ENCODE assay signal across 8 cellular contexts in the genomic region with DNA sequence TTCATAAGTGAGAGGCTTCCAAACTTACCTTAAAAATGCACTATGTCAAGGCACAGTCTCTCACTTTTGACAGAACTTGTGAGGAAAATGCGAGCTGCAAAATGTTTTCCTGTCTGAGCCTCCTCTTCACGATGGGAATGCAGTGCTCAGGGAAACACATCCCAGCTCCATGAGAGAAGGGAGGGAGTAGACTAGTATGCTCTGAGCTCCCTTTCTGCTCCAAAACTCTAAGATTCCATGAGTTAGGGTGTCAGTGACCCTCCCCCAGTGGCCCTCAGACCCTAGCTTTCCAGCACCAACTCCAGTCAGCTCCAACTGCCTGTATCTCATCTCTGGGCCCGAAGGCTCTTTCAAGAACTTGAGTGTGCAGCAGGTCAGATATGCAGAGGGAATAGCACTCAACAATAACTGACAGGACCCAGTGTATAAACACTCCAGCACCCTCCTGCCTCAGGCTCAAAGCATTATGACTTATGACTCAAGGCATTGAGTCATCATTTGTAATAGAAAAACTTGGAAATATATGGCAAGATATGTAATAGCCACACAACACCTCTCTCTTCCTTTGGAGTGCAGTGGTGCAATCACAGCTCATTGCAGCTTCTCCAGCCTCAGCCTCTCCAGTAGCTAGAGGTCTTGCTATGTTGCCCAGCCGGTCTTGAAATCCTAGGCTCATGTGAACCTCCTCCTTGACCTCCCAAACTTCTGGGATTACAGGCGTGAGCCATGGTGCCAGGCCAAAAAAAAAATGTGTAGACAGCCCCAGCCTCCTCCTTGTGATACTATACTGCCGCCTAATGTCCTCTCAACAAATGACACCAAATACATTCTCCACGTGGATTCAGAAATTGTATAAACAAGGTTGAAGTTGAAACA. TPM values are rescaled to one million over a fixed set of nuclear protein-coding genes. Genes with fewer than 3 reads are reported as not detected.
A peak's percentile ranks its signal among the peaks of the same experiment; 100 is the strongest.
DNase-seq lines count a peak whose midpoint lies in the region; ATAC-seq and TF ChIP-seq lines count a peak whose summit lies in the region.

No MANE protein-coding gene starts in this region.

- no peak overlapping the region for H3K4me3 ChIP-seq in Peyer's patch

- no peak for TF ChIP-seq POLR2A in Peyer's patch (IDR thresholded peaks at IDR 0.05)

- peaks cover 0 to 5% (median 0%) of the 10 kb centered on the region in 4 donors for H3K9me3 ChIP-seq in Peyer's patch

- peak; percentile 10 to 88 (median 72) for TF ChIP-seq CTCF in Peyer's patch (IDR thresholded peaks at IDR 0.05)

- H3K27ac ChIP-seq in Peyer's patch: no peak overlapping the region

- H3K9me3 Mint-ChIP-seq in memory B cell: peaks cover 3% of the 10 kb centered on the region

- peak; percentile 11 for DNase-seq in activated CD4-positive, alpha-beta T cell treated with anti-CD3 and anti-CD28 coated beads for 48 hours
- no peak for DNase-seq in activated CD4-positive, alpha-beta T cell treated with anti-CD3 and anti-CD28 coated beads, Interleukin-2, amount 50 U/mL, for 4 hours
- peak; percentile 68 for DNase-seq in HuH-7 (ENCODE audit: low spot score)
- DNase-seq in Peyer's patch: no peak
- DNase-seq in dermis blood vessel endothelial cell: peak; percentile 62
- no peak for DNase-seq in memory B cell (ENCODE audit: low spot score in 2 of 2)

- no peaks in the 10 kb centered on the region for H3K4me1 ChIP-seq in Peyer's patch

- no peaks in the 10 kb centered on the region for H3K36me3 ChIP-seq in Peyer's patch

- no peaks in the 10 kb centered on the region for H3K27me3 ChIP-seq in Peyer's patch

- H3K27me3 Mint-ChIP-seq in memory B cell: peaks cover 4% of the 10 kb centered on the region

- peaks cover 3% of the 10 kb centered on the region for H3K36me3 Mint-ChIP-seq in memory B cell

- no peak overlapping the region for H3K4me3 Mint-ChIP-seq in memory B cell

- peaks cover 3% of the 10 kb centered on the region for H3K4me1 Mint-ChIP-seq in memory B cell

- H3K27ac Mint-ChIP-seq in memory B cell: no peak overlapping the region

- ATAC-seq in memory B cell (ENCODE audit: low read depth) (peak; percentile 54), GM18909 (IDR thresholded peaks at IDR 0.05; ENCODE audit: poor library complexity, unreplicated experiment) (no peak), HG03378 (IDR thresholded peaks at IDR 0.05; ENCODE audit: unreplicated experiment) (no peak)

RNA-seq across cellular contexts. Expression of a gene that starts 16.7 kb away (rescaled TPM):
- total RNA-seq in Peyer's patch: 100 to 1,000 TPM; 122 to 248 (median 213) TPM
- 65.8 and 70.8 TPM in 2 replicates for total RNA-seq in dermis blood vessel endothelial cell

Comparison
In these comparisons a context has a peak if more than half of its experiments do, and no peak if none do; other contexts are left out.
1. DNase-seq: peak in activated CD4-positive, alpha-beta T cell treated with anti-CD3 and anti-CD28 coated beads for 48 hours (single experiment), HuH-7 (single experiment) and dermis blood vessel endothelial cell (single experiment); none in activated CD4-positive, alpha-beta T cell treated with anti-CD3 and anti-CD28 coated beads, Interleukin-2, amount 50 U/mL, for 4 hours (0 of 2), Peyer's patch (0 of 3) and memory B cell (0 of 2).